In the genomic region with DNA sequence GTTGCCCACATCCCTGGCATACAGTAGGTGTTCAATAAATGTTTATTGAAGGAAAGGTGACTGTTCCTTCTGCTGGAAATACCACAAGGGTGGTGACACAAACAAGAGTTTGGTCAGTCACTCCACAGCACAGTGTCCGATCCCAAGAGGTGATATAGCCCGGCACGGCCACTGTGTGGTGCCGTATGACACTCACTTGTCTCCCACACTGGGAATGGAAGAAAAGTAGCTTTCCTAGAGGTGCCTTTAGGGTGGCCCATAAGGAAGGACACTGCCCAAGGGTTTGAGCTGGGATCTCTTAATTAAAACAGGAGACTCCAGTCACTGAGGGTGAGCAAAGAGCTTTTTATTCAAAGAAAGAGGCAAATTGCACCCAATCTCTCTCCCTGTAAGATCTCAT, we compare ENCODE assay signal across 11 cellular contexts. TPM values are rescaled to one million over a fixed set of nuclear protein-coding genes. Genes with fewer than 3 reads are reported as not detected.
A peak's percentile ranks its signal among the peaks of the same experiment; 100 is the strongest.
DNase-seq lines count a peak whose midpoint lies in the region; ATAC-seq, FAIRE-seq and TF ChIP-seq lines count a peak whose summit lies in the region.
"Had no signal": no experiment of that assay in that cellular context is flagged by ENCODE, and none has a peak within 500 bp of the region (broad histone marks: within the 10 kb centered on the region; RNA-seq: fewer than 3 reads in every experiment).

No MANE protein-coding gene starts in this region.

- H3K4me3 ChIP-seq in choroid plexus epithelial cell (ENCODE audit: low read depth, low read length) (no peak overlapping the region), mesendoderm (ENCODE audit: low read length) (no peak overlapping the region)
- H3K4me3 ChIP-seq: body of pancreas had no signal

- H2BK15ac ChIP-seq in mesendoderm (replicated peaks; ENCODE audit: low read depth) = no peak overlapping the region

- H4K8ac ChIP-seq in mesendoderm (ENCODE audit: low read depth, low read length) = no peak overlapping the region

- H3K36me3 Mint-ChIP-seq in activated naive CD8-positive, alpha-beta T cell treated with anti-CD3 and anti-CD28 coated beads, Interleukin-2, amount 50 U/mL, for 24 hours (ENCODE audit: low read depth) = no peaks in the 10 kb centered on the region
- H3K36me3 Mint-ChIP-seq in activated naive CD4-positive, alpha-beta T cell treated with anti-CD3 and anti-CD28 coated beads for 36 hours (ENCODE audit: low read depth) = peaks cover 1% of the 10 kb centered on the region

- H2AK5ac ChIP-seq in mesendoderm (ENCODE audit: low read length) = no peak overlapping the region

- H3K36me3 ChIP-seq in mesendoderm (ENCODE audit: control insufficient read depth, insufficient read depth, low read length) = no peaks in the 10 kb centered on the region

- H3K9ac ChIP-seq in mesendoderm (ENCODE audit: low read length) = no peak overlapping the region

- H3K4ac ChIP-seq in mesendoderm (ENCODE audit: low read depth, low read length) = no peak overlapping the region

- no CpG with 5 or more reads among the region's 4 CpGs for WGBS in mesendoderm (ENCODE audit: extremely low coverage, insufficient coverage, low lambda C conversion rate)

- H3K79me2 ChIP-seq in mesendoderm (ENCODE audit: control insufficient read depth, insufficient read depth, low read length) = no peaks in the 10 kb centered on the region

- no peak overlapping the region for H3K23ac ChIP-seq in mesendoderm (ENCODE audit: low read length)

- H4K5ac ChIP-seq in mesendoderm (ENCODE audit: low read length) = no peak overlapping the region

- no peak for ATAC-seq in activated naive CD8-positive, alpha-beta T cell treated with anti-CD3 and anti-CD28 coated beads, Interleukin-2, amount 50 U/mL, for 24 hours
- ATAC-seq: body of pancreas had no signal

- TF ChIP-seq CTCF in D721Med (IDR thresholded peaks at IDR 0.05; ENCODE audit: insufficient read depth, missing control alignments) (peak; percentile 19), choroid plexus epithelial cell (conservative IDR thresholded peaks at IDR 0.05; ENCODE audit: low read depth, low read length) (peak; percentile 63)

- no peak overlapping the region for H3K4me2 ChIP-seq in mesendoderm (ENCODE audit: low read length)

- no peaks in the 10 kb centered on the region for H3K27me3 ChIP-seq in mesendoderm (ENCODE audit: insufficient read depth, low read length, poor library complexity)
- H3K27me3 ChIP-seq: body of pancreas had no signal

- no peak overlapping the region for H3K27ac Mint-ChIP-seq in activated naive CD8-positive, alpha-beta T cell treated with anti-CD3 and anti-CD28 coated beads, Interleukin-2, amount 50 U/mL, for 24 hours
- no peak overlapping the region for H3K27ac Mint-ChIP-seq in activated naive CD4-positive, alpha-beta T cell treated with anti-CD3 and anti-CD28 coated beads for 36 hours
- H3K27ac Mint-ChIP-seq: T-helper 2 cell treated with Interferon-gamma antibody and Interleukin-4, amounts not matched to agents 5 μg/mL and 100 μg/mL, for 36 hours had no signal

- no peaks in the 10 kb centered on the region for H3K27me3 Mint-ChIP-seq in activated naive CD8-positive, alpha-beta T cell treated with anti-CD3 and anti-CD28 coated beads, Interleukin-2, amount 50 U/mL, for 24 hours
- peaks cover 3% of the 10 kb centered on the region for H3K27me3 Mint-ChIP-seq in activated naive CD4-positive, alpha-beta T cell treated with anti-CD3 and anti-CD28 coated beads for 36 hours (ENCODE audit: low read depth)

- H3K4me3 Mint-ChIP-seq in activated naive CD8-positive, alpha-beta T cell treated with anti-CD3 and anti-CD28 coated beads, Interleukin-2, amount 50 U/mL, for 24 hours = no peak overlapping the region
- no peak overlapping the region for H3K4me3 Mint-ChIP-seq in activated naive CD4-positive, alpha-beta T cell treated with anti-CD3 and anti-CD28 coated beads for 36 hours
- H3K4me3 Mint-ChIP-seq: T-helper 2 cell treated with Interferon-gamma antibody and Interleukin-4, amounts not matched to agents 5 μg/mL and 100 μg/mL, for 36 hours had no signal

- H2BK120ac ChIP-seq in mesendoderm (ENCODE audit: low read depth, low read length) = no peak overlapping the region

- H2BK5ac ChIP-seq in mesendoderm (ENCODE audit: low read length) = no peak overlapping the region

- H3K4me1 Mint-ChIP-seq in activated naive CD8-positive, alpha-beta T cell treated with anti-CD3 and anti-CD28 coated beads, Interleukin-2, amount 50 U/mL, for 24 hours = no peaks in the 10 kb centered on the region
- no peaks in the 10 kb centered on the region for H3K4me1 Mint-ChIP-seq in activated naive CD4-positive, alpha-beta T cell treated with anti-CD3 and anti-CD28 coated beads for 36 hours (ENCODE audit: low read depth)

- no peaks in the 10 kb centered on the region for H3K9me3 Mint-ChIP-seq in activated naive CD8-positive, alpha-beta T cell treated with anti-CD3 and anti-CD28 coated beads, Interleukin-2, amount 50 U/mL, for 24 hours
- no peaks in the 10 kb centered on the region for H3K9me3 Mint-ChIP-seq in activated naive CD4-positive, alpha-beta T cell treated with anti-CD3 and anti-CD28 coated beads for 36 hours
- H3K9me3 Mint-ChIP-seq: T-helper 2 cell treated with Interferon-gamma antibody and Interleukin-4, amounts not matched to agents 5 μg/mL and 100 μg/mL, for 36 hours had no signal

- no peak overlapping the region for H3K18ac ChIP-seq in mesendoderm (ENCODE audit: low read length)

- FAIRE-seq in D721Med (lab: Jason Lieb, UNC) = no peak

- H3K4me1 ChIP-seq in mesendoderm (ENCODE audit: control insufficient read depth, low read depth, low read length) = no peaks in the 10 kb centered on the region
- H3K4me1 ChIP-seq: body of pancreas had no signal

- CTCF ChIA-PET in activated naive CD4-positive, alpha-beta T cell treated with anti-CD3 and anti-CD28 coated beads for 36 hours (lab: Charles Lee) = interaction anchor here (0.6 to 5.8 kb wide), 12 partner anchors 9 to 385 kb away, joined by 3 to 35 read pairs (median 3); partner anchors contain the start of genes KIAA1143, KIF15 and ZNF660

- no peak overlapping the region for H3K56ac ChIP-seq in mesendoderm (ENCODE audit: low read length)

- DNase-seq in D721Med (ENCODE audit: insufficient read length, low spot score) (no peak), Kasumi-1 (lab: John Stamatoyannopoulos, UW) (peak; percentile 6 to 17), choroid plexus epithelial cell (ENCODE audit: low read depth) (peak; percentile 44), mesendoderm (peak; percentile 58), NCI-H510A (lab: John Stamatoyannopoulos, UW) (no peak), NCI-H1436 treated with DMSO at 0.1 percent for 48 hours (lab: John Stamatoyannopoulos, UW) (no peak)
- DNase-seq in activated naive CD8-positive, alpha-beta T cell treated with anti-CD3 and anti-CD28 coated beads, Interleukin-2, amount 50 U/mL, for 24 hours = no peak
- no peak for DNase-seq in activated naive CD4-positive, alpha-beta T cell treated with anti-CD3 and anti-CD28 coated beads for 36 hours
- DNase-seq: body of pancreas, NCI-H1694 had no signal

- no peak overlapping the region for H3K27ac ChIP-seq in mesendoderm (ENCODE audit: low read depth, low read length)
- H3K27ac ChIP-seq: body of pancreas had no signal

- H3K79me1 ChIP-seq in mesendoderm (ENCODE audit: low read length) = no peaks in the 10 kb centered on the region

- intact Hi-C loops in activated naive CD4-positive, alpha-beta T cell treated with anti-CD3 and anti-CD28 coated beads for 36 hours (cut with micrococcal nuclease) = loop anchor here (1.0 to 5.0 kb wide), 3 partner anchors 54 to 593 kb away; partner anchors contain the start of gene TMEM42

RNA-seq across cellular contexts. Expression of gene TGM4, which starts 40.5 kb away (rescaled TPM):
- 0.31 TPM for polyA plus RNA-seq in mesendoderm (2013, experiment 1 of 2)
- polyA plus RNA-seq in mesendoderm (2013, experiment 2 of 2) = 0.28 TPM
- not detected for total RNA-seq in activated naive CD4-positive, alpha-beta T cell treated with anti-CD3 and anti-CD28 coated beads for 36 hours
- total RNA-seq: body of pancreas had no signal

RNA-seq across cellular contexts. Expression of gene TMEM42, which starts 53.2 kb away (rescaled TPM):
- polyA plus RNA-seq in mesendoderm (2013, experiment 1 of 2) = 5.6 TPM
- polyA plus RNA-seq in mesendoderm (2013, experiment 2 of 2) = 5.7 TPM
- total RNA-seq in activated naive CD4-positive, alpha-beta T cell treated with anti-CD3 and anti-CD28 coated beads for 36 hours = 10 to 100 TPM; 13.9 to 15.8 TPM

Comparison
In these comparisons a context has a peak if more than half of its experiments do, and no peak if none do; other contexts are left out.
1. DNase-seq: peak in Kasumi-1 (2 of 2), choroid plexus epithelial cell (single experiment) and mesendoderm (single experiment); none in D721Med (single experiment), activated naive CD8-positive, alpha-beta T cell treated with anti-CD3 and anti-CD28 coated beads, Interleukin-2, amount 50 U/mL, for 24 hours (single experiment), activated naive CD4-positive, alpha-beta T cell treated with anti-CD3 and anti-CD28 coated beads for 36 hours (single experiment), NCI-H510A (single experiment) and NCI-H1436 treated with DMSO at 0.1 percent for 48 hours (single experiment).